Comparison of ENCODE assay signal across 8 cellular contexts in genomic region chr22:43883012-43883661, GRCh38. TPM values are rescaled to one million over a fixed set of nuclear protein-coding genes. Genes with fewer than 3 reads are reported as not detected.
DNase-seq lines count a peak whose midpoint lies in the region; ATAC-seq and TF ChIP-seq lines count a peak whose summit lies in the region.

No MANE protein-coding gene starts in this region.

- peak; percentile 87 for DNase-seq in COLO829 (ENCODE audit: low spot score)
- peak; percentile 81 for DNase-seq in HCT116 (ENCODE audit: low read depth, low spot score)
- peak; percentile 31 for DNase-seq in NCI-H774 (lab: John Stamatoyannopoulos, UW)
- DNase-seq in activated CD8-positive, alpha-beta T cell treated with anti-CD3 and anti-CD28 coated beads, Interleukin-2, amount 10 ng/mL, durations not matched to agents 7 days and 5 days = peak; percentile 70
- DNase-seq in osteocyte (ENCODE audit: extremely low spot score, unreplicated experiment) = no peak
- no peak for DNase-seq in middle frontal gyrus (ENCODE audit: extremely low spot score, low spot score)
- no peak for DNase-seq in omental fat pad (ENCODE audit: low spot score)

- H3K36me3 Mint-ChIP-seq in activated CD8-positive, alpha-beta T cell treated with anti-CD3 and anti-CD28 coated beads, Interleukin-2, amount 10 ng/mL, durations not matched to agents 7 days and 5 days (ENCODE audit: low read depth) = no peaks in the 10 kb centered on the region
- no peaks in the 10 kb centered on the region for H3K36me3 Mint-ChIP-seq in osteocyte (ENCODE audit: unreplicated experiment)

- ATAC-seq in HCT116 (peak; percentile 89), esophagus mucosa (peak; percentile 71), omental fat pad (ENCODE audit: low FRiP score) (no peak)
- ATAC-seq in activated CD8-positive, alpha-beta T cell treated with anti-CD3 and anti-CD28 coated beads, Interleukin-2, amount 10 ng/mL, durations not matched to agents 7 days and 5 days = peak; percentile 74

- H3K9me2 ChIP-seq in HCT116 (ENCODE audit: insufficient read depth) = no peaks in the 10 kb centered on the region

- H3K4me1 ChIP-seq in HCT116 (ENCODE audit: control insufficient read depth in 1 of 2, insufficient read depth in 2 of 2, low read length in 2 of 2) = peaks cover 0 to 7% of the 10 kb centered on the region in 2 experiments; a peak in 1 of 4 replicates

- no TSS peak for BruUV-seq in HCT116 (replicated peaks; lab: Mats Ljungman, UMichigan)

- no peaks in the 10 kb centered on the region for H3K4me1 Mint-ChIP-seq in activated CD8-positive, alpha-beta T cell treated with anti-CD3 and anti-CD28 coated beads, Interleukin-2, amount 10 ng/mL, durations not matched to agents 7 days and 5 days (ENCODE audit: low read depth)
- no peaks in the 10 kb centered on the region for H3K4me1 Mint-ChIP-seq in osteocyte (ENCODE audit: unreplicated experiment)

- H3K27me3 Mint-ChIP-seq in activated CD8-positive, alpha-beta T cell treated with anti-CD3 and anti-CD28 coated beads, Interleukin-2, amount 10 ng/mL, durations not matched to agents 7 days and 5 days (ENCODE audit: low read depth) = no peaks in the 10 kb centered on the region
- peaks cover 12% of the 10 kb centered on the region for H3K27me3 Mint-ChIP-seq in osteocyte (ENCODE audit: unreplicated experiment)

- intact Hi-C loops in HCT116 (cut with micrococcal nuclease) = loop anchor here (1.0 to 10.0 kb wide), 3 partner anchors 63 to 742 kb away; no protein-coding TSS in a partner anchor

- no peaks in the 10 kb centered on the region for H3K27me3 ChIP-seq in HCT116 (ENCODE audit: insufficient read depth, low read length)

- no peaks in the 10 kb centered on the region for H3K36me3 ChIP-seq in HCT116 (ENCODE audit: control insufficient read depth in 1 of 2, insufficient read depth in 2 of 2, low read length in 2 of 2)

- no peaks in the 10 kb centered on the region for H3K9me3 ChIP-seq in HCT116 (ENCODE audit: control insufficient read depth in 1 of 2, insufficient read depth in 1 of 2, low read depth in 1 of 2, low read length in 2 of 2)

- no peak overlapping the region for H3K4me3 Mint-ChIP-seq in activated CD8-positive, alpha-beta T cell treated with anti-CD3 and anti-CD28 coated beads, Interleukin-2, amount 10 ng/mL, durations not matched to agents 7 days and 5 days
- H3K4me3 Mint-ChIP-seq in osteocyte (ENCODE audit: unreplicated experiment) = no peak overlapping the region

- H3K4me3 ChIP-seq in HCT116 (replicated peaks in 1 of 2; ENCODE audit: low read depth in 1 of 2, low read length in 2 of 2) = no peak overlapping the region

- no peak for TF ChIP-seq POLR2A in HCT116 (IDR thresholded peaks at IDR 0.05; ENCODE audit: borderline replicate concordance, extremely low read depth, insufficient read depth, insufficient read length)

- TF ChIP-seq RAD21 in HCT116 (IDR thresholded peaks at IDR 0.05; ENCODE audit: low read depth) = peak; percentile 73

- no peaks in the 10 kb centered on the region for H4K20me1 ChIP-seq in HCT116 (ENCODE audit: insufficient read depth)

- no peak overlapping the region for H3K4me2 ChIP-seq in HCT116 (ENCODE audit: low read length)

- no peaks in the 10 kb centered on the region for H3K79me2 ChIP-seq in HCT116 (ENCODE audit: insufficient read depth, low read length)

- RAD21 ChIA-PET in HCT116 (lab: Charles Lee; ENCODE audit: low non-redundant PET in 1 of 2, low total read pairs in 2 of 2, uncharacterized antibody in 2 of 2, unreplicated experiment in 2 of 2) = interaction anchor here (0.6 to 1.3 kb wide), 4 partner anchors 63 to 741 kb away, joined by 3 to 14 read pairs (median 6); partner anchors contain the start of gene SAMM50 (in 1 of the 2)

- H3K9ac ChIP-seq in HCT116 (ENCODE audit: low read length) = no peak overlapping the region

- H3K27ac Mint-ChIP-seq in activated CD8-positive, alpha-beta T cell treated with anti-CD3 and anti-CD28 coated beads, Interleukin-2, amount 10 ng/mL, durations not matched to agents 7 days and 5 days = no peak overlapping the region
- no peak overlapping the region for H3K27ac Mint-ChIP-seq in osteocyte (ENCODE audit: unreplicated experiment)

- H2AFZ ChIP-seq in HCT116 (ENCODE audit: low read depth, low read length, poor library complexity, severe bottlenecking) = no peak overlapping the region

- no peaks in the 10 kb centered on the region for H3K9me3 Mint-ChIP-seq in activated CD8-positive, alpha-beta T cell treated with anti-CD3 and anti-CD28 coated beads, Interleukin-2, amount 10 ng/mL, durations not matched to agents 7 days and 5 days (ENCODE audit: insufficient read depth)
- H3K9me3 Mint-ChIP-seq in osteocyte (ENCODE audit: unreplicated experiment) = no peaks in the 10 kb centered on the region

- no peak overlapping the region for H3K27ac ChIP-seq in HCT116 (ENCODE audit: low read depth, low read length)

- POLR2A ChIA-PET in HCT116 (lab: Charles Lee) = interaction anchor here (1.1 kb wide), 2 partner anchors 62 to 72 kb away, joined by 4 read pairs; partner anchors contain the start of gene SAMM50
- POLR2A ChIA-PET in activated CD8-positive, alpha-beta T cell treated with anti-CD3 and anti-CD28 coated beads, Interleukin-2, amount 10 ng/mL, durations not matched to agents 7 days and 5 days (lab: Charles Lee) = no interaction called here

- TF ChIP-seq CTCF in HCT116 (IDR thresholded peaks at IDR 0.05 in 2 of 3, conservative IDR thresholded peaks at IDR 0.05 in 1 of 3; ENCODE audit: borderline replicate concordance in 1 of 3, insufficient read depth in 1 of 3, low read depth in 2 of 3, low read length in 2 of 3) (peak; percentile 72 to 96 (median 90)), osteocyte (IDR thresholded peaks at IDR 0.05) (peak; percentile 56), omental fat pad (IDR thresholded peaks at IDR 0.05) (no peak)

- CTCF ChIA-PET in HCT116 (lab: Charles Lee) = interaction anchor here (0.6 to 2.1 kb wide), 32 partner anchors 9 to 802 kb away, joined by 3 to 64 read pairs (median 5); partner anchors contain the start of genes PNPLA5 and SULT4A1
- CTCF ChIA-PET in activated CD8-positive, alpha-beta T cell treated with anti-CD3 and anti-CD28 coated beads, Interleukin-2, amount 10 ng/mL, durations not matched to agents 7 days and 5 days (lab: Charles Lee) = interaction anchor here (0.6 to 3.9 kb wide), 25 partner anchors 8 to 744 kb away, joined by 3 to 69 read pairs (median 3); partner anchors contain the start of genes PNPLA3 and PNPLA5

TF ChIP-seq in HCT116, 20 proteins besides CTCF, POLR2A, EP300 and RAD21:
- TF ChIP-seq EGR1 (IDR thresholded peaks at IDR 0.05; ENCODE audit: low read depth) (no peak), ZFX (IDR thresholded peaks at IDR 0.05) (no peak), EZH2 (IDR thresholded peaks at IDR 0.05) (no peak), FOSL1 (IDR thresholded peaks at IDR 0.05; ENCODE audit: low read depth) (peak; percentile 46), JUND (IDR thresholded peaks at IDR 0.05) (no peak; the same call in 1 of the 2 replicates)

RNA-seq across cellular contexts. Expression of gene PNPLA5, which starts 8.7 kb away (rescaled TPM):
- 2.9 TPM for total RNA-seq in HCT116 (2021; ENCODE audit: unreplicated experiment)
- polyA plus RNA-seq in HCT116 (2012) = 0.81 and 0.92 TPM in 2 replicates
- not detected for total RNA-seq in activated CD8-positive, alpha-beta T cell treated with anti-CD3 and anti-CD28 coated beads, Interleukin-2, amount 10 ng/mL, durations not matched to agents 7 days and 5 days
- not detected for total RNA-seq in esophagus mucosa
- total RNA-seq in osteocyte = not detected in 2 replicates
- not detected for total RNA-seq in omental fat pad

RNA-seq across cellular contexts. Expression of gene SULT4A1, which starts 20.8 kb away (rescaled TPM):
- total RNA-seq in HCT116 (2021; ENCODE audit: unreplicated experiment) (8.4 TPM), esophagus mucosa (not detected), osteocyte (0.26 TPM in 1 of 2 replicates, not detected in the other), omental fat pad (under 1 TPM in 2 of 4 donors, not detected in 2; 0.25 to 0.46 TPM)
- polyA plus RNA-seq in HCT116 (2012) = 5.7 and 6.8 TPM in 2 replicates
- total RNA-seq in activated CD8-positive, alpha-beta T cell treated with anti-CD3 and anti-CD28 coated beads, Interleukin-2, amount 10 ng/mL, durations not matched to agents 7 days and 5 days = not detected

RNA-seq across cellular contexts. Expression of gene PNPLA3, which starts 40.5 kb away (rescaled TPM):
- 7.3 TPM for total RNA-seq in HCT116 (2021; ENCODE audit: unreplicated experiment)
- 3.9 and 4.9 TPM in 2 replicates for polyA plus RNA-seq in HCT116 (2012)
- under 1 TPM in 1 of 2 experiments, not detected in 1; 0.13 TPM for total RNA-seq in activated CD8-positive, alpha-beta T cell treated with anti-CD3 and anti-CD28 coated beads, Interleukin-2, amount 10 ng/mL, durations not matched to agents 7 days and 5 days
- 1.3 TPM for total RNA-seq in esophagus mucosa
- 1.2 and 3.0 TPM in 2 replicates for total RNA-seq in osteocyte
- 1 to 10 TPM; 1.0 to 4.3 (median 1.3) TPM for total RNA-seq in omental fat pad

Comparison
In these comparisons a context has a peak if more than half of its experiments do, and no peak if none do; other contexts are left out.
1. DNase-seq: peak in COLO829 (single experiment), HCT116 (single experiment), NCI-H774 (single experiment) and activated CD8-positive, alpha-beta T cell treated with anti-CD3 and anti-CD28 coated beads, Interleukin-2, amount 10 ng/mL, durations not matched to agents 7 days and 5 days (single experiment); none in osteocyte (single experiment), middle frontal gyrus (single experiment) and omental fat pad (single experiment).
2. CTCF ChIP-seq: peak in HCT116 (3 of 3) and osteocyte (single experiment); none in omental fat pad (0 of 3).